9 cellular contexts compared by ENCODE assay signal in genomic region chr4:113116414-113117345, GRCh38.
DNase-seq lines count a peak whose midpoint lies in the region; ATAC-seq and TF ChIP-seq lines count a peak whose summit lies in the region.
"Had no signal": no experiment of that assay in that cellular context is flagged by ENCODE, and none has a peak within 500 bp of the region (broad histone marks: within the 10 kb centered on the region; RNA-seq: fewer than 3 reads in every experiment).

No MANE protein-coding gene starts in this region.

- H3K9me3 ChIP-seq in stomach smooth muscle (ENCODE audit: control insufficient read depth in 2 of 2, low read length in 2 of 2): no peaks in the 10 kb centered on the region

- peak overlapping the region in 1 of 2 donors; percentile 36 for H3K9ac ChIP-seq in stomach smooth muscle (ENCODE audit: low read length in 2 of 2)

- H3K4me1 ChIP-seq in stomach smooth muscle (ENCODE audit: control insufficient read depth, insufficient read depth, low read length): no peaks in the 10 kb centered on the region

- DNase-seq in NCI-H1436 (lab: John Stamatoyannopoulos, UW): peak; percentile 19
- no peak for DNase-seq in brain microvascular endothelial cell
- peak; percentile 38 for DNase-seq in kidney glomerular epithelial cell (lab: John Stamatoyannopoulos, UW)
- no peak for DNase-seq in stimulated activated CD8-positive, alpha-beta memory T cell treated with anti-CD3 and anti-CD28 coated beads, Interleukin-4, amount 100 ng/mL, for 48 hours
- no peak for DNase-seq in GM03348 (ENCODE audit: low spot score)
- DNase-seq: GF-D8 had no signal

- H3K27me3 ChIP-seq in brain microvascular endothelial cell (replicated peaks) (no peaks in the 10 kb centered on the region), stomach smooth muscle (ENCODE audit: control insufficient read depth in 1 of 2, insufficient read depth in 2 of 2, low read length in 2 of 2) (no peaks in the 10 kb centered on the region)

- no peak overlapping the region for H3K27ac ChIP-seq in brain microvascular endothelial cell
- no peak overlapping the region for H3K27ac ChIP-seq in stomach smooth muscle (ENCODE audit: low read length)

- peak overlapping the region; percentile 40 for H3K4me3 ChIP-seq in brain microvascular endothelial cell (ENCODE audit: low read depth, low read length)
- H3K4me3 ChIP-seq in stomach smooth muscle (ENCODE audit: low read length in 2 of 2): peak overlapping the region; percentile 52 to 54

- in situ Hi-C loops in brain microvascular endothelial cell (cut with HindIII; ENCODE audit: low pct_ligation_motif_present, low sequenced_read_pairs): no loop called here

- H3K36me3 ChIP-seq in brain microvascular endothelial cell (replicated peaks) (no peaks in the 10 kb centered on the region), stomach smooth muscle (ENCODE audit: control insufficient read depth in 2 of 2, insufficient read depth in 2 of 2, low read length in 2 of 2) (no peaks in the 10 kb centered on the region)

- ATAC-seq in HG03342 (IDR thresholded peaks at IDR 0.05; ENCODE audit: unreplicated experiment) (no peak), HG02970 (IDR thresholded peaks at IDR 0.05; ENCODE audit: low FRiP score, unreplicated experiment) (no peak)

- no peak for TF ChIP-seq CTCF in brain microvascular endothelial cell (IDR thresholded peaks at IDR 0.05; ENCODE audit: low read depth, low read length, missing control alignments)

Comparison
In these comparisons a context has a peak if more than half of its experiments do, and no peak if none do; other contexts are left out.
1. DNase-seq: peak in NCI-H1436 (single experiment) and kidney glomerular epithelial cell (single experiment); none in brain microvascular endothelial cell (single experiment), stimulated activated CD8-positive, alpha-beta memory T cell treated with anti-CD3 and anti-CD28 coated beads, Interleukin-4, amount 100 ng/mL, for 48 hours (single experiment) and GM03348 (single experiment).